Comparison of ENCODE assay signal across 17 cellular contexts in genomic region chr3:105845488-105845887, GRCh38. TPM values are rescaled to one million over a fixed set of nuclear protein-coding genes. Genes with fewer than 3 reads are reported as not detected.
DNase-seq lines count a peak whose midpoint lies in the region; ATAC-seq, FAIRE-seq and TF ChIP-seq lines count a peak whose summit lies in the region.
"Had no signal": no experiment of that assay in that cellular context is flagged by ENCODE, and none has a peak within 500 bp of the region (broad histone marks: within the 10 kb centered on the region; RNA-seq: fewer than 3 reads in every experiment).

No MANE protein-coding gene starts in this region.

- intact Hi-C loops in left ventricle myocardium inferior (cut with micrococcal nuclease): no loop called here
- intact Hi-C loops in right cardiac atrium (cut with DNase I): no loop called here
- intact Hi-C loops in head of caudate nucleus (cut with DNase I): no loop called here

- H3F3A ChIP-seq in smooth muscle cell (ENCODE audit: low read depth): peaks cover 16% of the 10 kb centered on the region

- H3K4me1 Mint-ChIP-seq in effector memory CD8-positive, alpha-beta T cell (ENCODE audit: low read depth in 2 of 2): peaks cover 25 to 41% of the 10 kb centered on the region in 2 donors

- ATAC-seq in right cardiac atrium: no peak
- no peak for ATAC-seq in effector memory CD8-positive, alpha-beta T cell (replicated peaks)
- ATAC-seq in GM18498 (IDR thresholded peaks at IDR 0.05; ENCODE audit: unreplicated experiment): no peak
- ATAC-seq: HCT116, heart right ventricle had no signal

- H3K36me3 Mint-ChIP-seq in effector memory CD8-positive, alpha-beta T cell (ENCODE audit: insufficient read depth): peaks cover 34% of the 10 kb centered on the region

- DNase-seq in left ventricle myocardium inferior: no peak
- no peak for DNase-seq in right cardiac atrium
- peak; percentile 65 to 80 for DNase-seq in NCI-H526 (lab: John Stamatoyannopoulos, UW)
- DNase-seq in effector memory CD8-positive, alpha-beta T cell: no peak
- no peak for DNase-seq in smooth muscle cell (lab: John Stamatoyannopoulos, UW; ENCODE audit: unreplicated experiment)
- DNase-seq in head of caudate nucleus: no peak
- no peak for DNase-seq in H54 (ENCODE audit: insufficient read length, low spot score)
- DNase-seq: activated B cell treated with CpG ODN at 0.5 μM for 24 hours; heart right ventricle; kidney; midbrain; pancreas; stimulated activated CD4-positive, alpha-beta T cell treated with anti-CD3 and anti-CD28 coated beads, Interleukin-4, amount 100 ng/mL, for 4 hours; thyroid gland had no signal

- H3K4me2 ChIP-seq in smooth muscle cell: peak overlapping the region; percentile 40

- H3K9me3 ChIP-seq in left ventricle myocardium inferior (replicated peaks) (no peaks in the 10 kb centered on the region), right cardiac atrium (ENCODE audit: control insufficient read depth, low read length) (no peaks in the 10 kb centered on the region), smooth muscle cell (replicated peaks; ENCODE audit: low read depth) (no peaks in the 10 kb centered on the region)
- H3K9me3 ChIP-seq: heart right ventricle, pancreas, thyroid gland had no signal

- TF ChIP-seq POLR2A in H54 (IDR thresholded peaks at IDR 0.05; ENCODE audit: low read depth, low read length): no peak

- H3K4me1 ChIP-seq in left ventricle myocardium inferior: peaks cover 86% of the 10 kb centered on the region
- H3K4me1 ChIP-seq in right cardiac atrium (ENCODE audit: control insufficient read depth, insufficient read depth, low read length): peaks cover 2% of the 10 kb centered on the region
- H3K4me1 ChIP-seq in smooth muscle cell (ENCODE audit: low read depth): peaks cover 53% of the 10 kb centered on the region

- H3K27ac Mint-ChIP-seq in effector memory CD8-positive, alpha-beta T cell: peak overlapping the region in 1 of 2 donors; percentile 35
- H3K27ac Mint-ChIP-seq: activated B cell treated with CpG ODN at 0.5 μM for 24 hours had no signal

- no peak overlapping the region for H2AFZ ChIP-seq in smooth muscle cell (ENCODE audit: low read depth)

- peaks cover 39% of the 10 kb centered on the region for H3K79me2 ChIP-seq in smooth muscle cell (ENCODE audit: low read depth)

- H3K36me3 ChIP-seq in left ventricle myocardium inferior (peaks cover 12% of the 10 kb centered on the region), smooth muscle cell (ENCODE audit: low read depth) (peaks cover 5% of the 10 kb centered on the region)
- H3K36me3 ChIP-seq: cardiac muscle cell, pancreas, thyroid gland had no signal

- WGBS in right cardiac atrium: 47% methylated on average over 1 of the region's 1 CpG
- 64% methylated on average over 1 of the region's 1 CpG for WGBS in smooth muscle cell (ENCODE audit: low lambda C conversion rate)

- TF ChIP-seq CTCF in left ventricle myocardium inferior (IDR thresholded peaks at IDR 0.05; ENCODE audit: borderline replicate concordance) (no peak), smooth muscle cell (IDR thresholded peaks at IDR 0.05; ENCODE audit: borderline replicate concordance, insufficient read depth, poor library complexity, severe bottlenecking) (no peak)

- H3K27me3 Mint-ChIP-seq in effector memory CD8-positive, alpha-beta T cell: no peaks in the 10 kb centered on the region
- H3K27me3 Mint-ChIP-seq: activated B cell treated with CpG ODN at 0.5 μM for 24 hours had no signal

- no peaks in the 10 kb centered on the region for H3K27me3 ChIP-seq in left ventricle myocardium inferior (ENCODE audit: low read depth)
- no peaks in the 10 kb centered on the region for H3K27me3 ChIP-seq in right cardiac atrium (ENCODE audit: control insufficient read depth, insufficient read depth)
- no peaks in the 10 kb centered on the region for H3K27me3 ChIP-seq in smooth muscle cell (ENCODE audit: low read depth)
- H3K27me3 ChIP-seq: cardiac muscle cell, heart right ventricle, pancreas, thyroid gland had no signal

- no peaks in the 10 kb centered on the region for H3K9me3 Mint-ChIP-seq in effector memory CD8-positive, alpha-beta T cell
- H3K9me3 Mint-ChIP-seq: activated B cell treated with CpG ODN at 0.5 μM for 24 hours had no signal

- H3K9ac ChIP-seq in smooth muscle cell (ENCODE audit: low read depth): no peak overlapping the region

- H3K27ac ChIP-seq in left ventricle myocardium inferior (replicated peaks) (peak overlapping the region; percentile 77), right cardiac atrium (ENCODE audit: low read length) (no peak overlapping the region), smooth muscle cell (ENCODE audit: low read depth) (peak overlapping the region; percentile 83)
- H3K27ac ChIP-seq: cardiac muscle cell, pancreas, thyroid gland had no signal

- peaks cover 6% of the 10 kb centered on the region for H4K20me1 ChIP-seq in smooth muscle cell (ENCODE audit: low read depth)

- H3K4me3 Mint-ChIP-seq in effector memory CD8-positive, alpha-beta T cell: peak overlapping the region; percentile 25 to 52
- H3K4me3 Mint-ChIP-seq: activated B cell treated with CpG ODN at 0.5 μM for 24 hours had no signal

- no peak for FAIRE-seq in H54 (lab: Jason Lieb, UNC)

- H3K4me3 ChIP-seq in left ventricle myocardium inferior (no peak overlapping the region), right cardiac atrium (ENCODE audit: low read length) (no peak overlapping the region), smooth muscle cell (no peak overlapping the region)
- H3K4me3 ChIP-seq: cardiac muscle cell, heart right ventricle, pancreas, thyroid gland had no signal

RNA-seq across cellular contexts. Expression of gene CBLB, which starts 23.3 kb away (rescaled TPM):
- total RNA-seq in left ventricle myocardium inferior: 46.7 TPM
- 10 to 100 TPM; 36.6 to 45.0 (median 43.0) TPM for total RNA-seq in right cardiac atrium
- 18.0 TPM for polyA plus RNA-seq in right cardiac atrium
- total RNA-seq in smooth muscle cell: 38.0 and 38.9 TPM in 2 replicates
- 13.9 and 18.3 TPM in 2 replicates for polyA plus RNA-seq in smooth muscle cell

Comparison
In these comparisons a context has a peak if more than half of its experiments do, and no peak if none do; other contexts are left out.
1. DNase-seq: peak in NCI-H526 (2 of 2); none in left ventricle myocardium inferior (single experiment), right cardiac atrium (0 of 3), effector memory CD8-positive, alpha-beta T cell (0 of 3), smooth muscle cell (single experiment), head of caudate nucleus (0 of 42) and H54 (single experiment).